34 cellular contexts compared by ENCODE assay signal in the genomic region with DNA sequence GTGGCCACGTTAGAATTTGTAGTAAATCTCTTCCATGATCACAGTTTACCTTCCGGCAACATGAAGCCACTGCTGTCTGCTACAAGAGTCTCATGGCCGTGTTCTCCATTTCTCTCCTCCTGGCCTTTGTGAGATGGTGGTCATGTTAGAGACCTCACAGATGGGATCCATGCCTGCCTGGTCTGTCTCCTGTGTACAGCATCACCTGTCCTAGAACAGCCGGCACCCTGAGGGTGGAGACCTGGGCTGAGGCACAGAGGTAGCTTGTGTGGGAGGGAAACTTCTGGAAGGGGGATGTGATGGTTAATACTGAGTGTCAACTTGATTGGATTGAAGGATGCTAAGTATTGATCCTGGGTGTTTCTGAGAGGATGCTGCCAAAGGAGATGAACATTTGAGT. TPM values are rescaled to one million over a fixed set of nuclear protein-coding genes. Genes with fewer than 3 reads are reported as not detected.
"Had no signal": no experiment of that assay in that cellular context is flagged by ENCODE, and none has a peak within 500 bp of the region (broad histone marks: within the 10 kb centered on the region; RNA-seq: fewer than 3 reads in every experiment).

No MANE protein-coding gene starts in this region.

- H3K4me3 ChIP-seq: ascending aorta, breast epithelium, Peyer's patch, SJSA1 had no signal

- H3K4me2 ChIP-seq: SK-N-SH had no signal

- H3K27me3 ChIP-seq: breast epithelium, Peyer's patch had no signal

- DNase-seq: activated CD4-positive, alpha-beta T cell treated with anti-CD3 and anti-CD28 coated beads, Interleukin-2, amount 10 ng/mL, durations not matched to agents 24 days and 14 days; activated CD4-positive, alpha-beta T cell treated with anti-CD3 and anti-CD28 coated beads, Interleukin-2, amount 50 U/mL, for 4 hours; activated CD8-positive, alpha-beta T cell treated with anti-CD3 and anti-CD28 coated beads, Interleukin-2, amount 10 ng/mL, durations not matched to agents 7 days and 5 days; activated gamma-delta T cell; activated naive CD4-positive, alpha-beta T cell treated with Interleukin-2 at 50 U/mL for 16 hours; activated naive CD8-positive, alpha-beta T cell treated with anti-CD3 and anti-CD28 coated beads, Interleukin-2, amount 10 ng/mL, durations not matched to agents 7 days and 5 days; activated T-cell treated with anti-CD3 and anti-CD28 coated beads, Interleukin-2, amount 50 U/mL, for 24 hours; amygdala; caudate nucleus; cerebellar nuclear complex; NCI-H1092 treated with DMSO at 0.1 percent for 48 hours; NCI-H1417; NCI-H146; NCI-H187; NCI-H2029 treated with DMSO at 0.1 percent for 48 hours; NCI-H2107; NCI-H2171; NCI-H510A; NCI-H526; NCI-H748 treated with DMSO at 0.1 percent for 48 hours; NK-92 treated with Interleukin-12 subunit alpha and Interleukin-12 subunit beta, amount 100 ng/mL, for 24 hours; PC-3; RPMI8226; SHP77 treated with DMSO at 0.1 percent for 48 hours; SK-N-SH had no signal

- H3K36me3 Mint-ChIP-seq: activated naive CD4-positive, alpha-beta T cell treated with anti-CD3 and anti-CD28 coated beads, Interleukin-2, amount 50 U/mL, for 24 hours; activated naive CD8-positive, alpha-beta T cell treated with anti-CD3 and anti-CD28 coated beads, Interleukin-2, amount 10 ng/mL, durations not matched to agents 7 days and 5 days had no signal

- H3K27me3 Mint-ChIP-seq: activated CD4-positive, alpha-beta T cell treated with anti-CD3 and anti-CD28 coated beads, Interleukin-2, amount 10 ng/mL, durations not matched to agents 24 days and 14 days had no signal

- H3K9me3 Mint-ChIP-seq: activated CD4-positive, alpha-beta T cell treated with anti-CD3 and anti-CD28 coated beads, Interleukin-2, amount 10 ng/mL, durations not matched to agents 24 days and 14 days; activated naive CD4-positive, alpha-beta T cell treated with anti-CD3 and anti-CD28 coated beads, Interleukin-2, amount 50 U/mL, for 24 hours; activated naive CD8-positive, alpha-beta T cell treated with anti-CD3 and anti-CD28 coated beads, Interleukin-2, amount 10 ng/mL, durations not matched to agents 7 days and 5 days; activated T-cell treated with anti-CD3 and anti-CD28 coated beads, Interleukin-2, amount 50 U/mL, for 24 hours; activated T-helper 2 cell treated with anti-CD3 and anti-CD28 coated beads, Interferon-gamma antibody, Interleukin-2, Interleukin-4, amounts not matched to agents 10 μg/mL and 5 μg/mL and 100 μg/mL, durations not matched to agents 14 hours and 24 hours and 36 hours; T-helper 1 cell treated with Interleukin-12 subunit alpha and Interleukin-12 subunit beta and Interleukin-4 antibody, amounts not matched to agents 30 μg/mL and 1 μg/mL, for 36 hours; T-helper 2 cell treated with Interferon-gamma antibody and Interleukin-4, amounts not matched to agents 5 μg/mL and 100 μg/mL, for 36 hours had no signal

- H3K36me3 ChIP-seq: ascending aorta, breast epithelium, Peyer's patch, SJSA1 had no signal

- ATAC-seq: activated CD8-positive, alpha-beta T cell treated with anti-CD3 and anti-CD28 coated beads, Interleukin-2, amount 10 ng/mL, durations not matched to agents 7 days and 5 days; PC-3 had no signal

- H3K9me3 ChIP-seq: ascending aorta, breast epithelium, Peyer's patch, SJSA1 had no signal

- H3K27ac ChIP-seq: ascending aorta, breast epithelium, Peyer's patch, SJSA1 had no signal

- H3K9ac ChIP-seq: SK-N-SH had no signal

- H3K4me1 Mint-ChIP-seq: activated CD4-positive, alpha-beta T cell treated with anti-CD3 and anti-CD28 coated beads, Interleukin-2, amount 10 ng/mL, durations not matched to agents 24 days and 14 days; activated naive CD4-positive, alpha-beta T cell treated with anti-CD3 and anti-CD28 coated beads, Interleukin-2, amount 50 U/mL, for 24 hours; activated naive CD8-positive, alpha-beta T cell treated with anti-CD3 and anti-CD28 coated beads, Interleukin-2, amount 10 ng/mL, durations not matched to agents 7 days and 5 days had no signal

- H3K4me3 Mint-ChIP-seq: activated CD4-positive, alpha-beta T cell treated with anti-CD3 and anti-CD28 coated beads, Interleukin-2, amount 10 ng/mL, durations not matched to agents 24 days and 14 days; activated CD8-positive, alpha-beta T cell treated with anti-CD3 and anti-CD28 coated beads, Interleukin-2, amount 10 ng/mL, durations not matched to agents 7 days and 5 days; activated naive CD4-positive, alpha-beta T cell treated with anti-CD3 and anti-CD28 coated beads, Interleukin-2, amount 50 U/mL, for 24 hours; activated naive CD8-positive, alpha-beta T cell treated with anti-CD3 and anti-CD28 coated beads, Interleukin-2, amount 10 ng/mL, durations not matched to agents 7 days and 5 days; activated T-cell treated with anti-CD3 and anti-CD28 coated beads, Interleukin-2, amount 50 U/mL, for 24 hours; T-helper 1 cell treated with Interleukin-12 subunit alpha and Interleukin-12 subunit beta and Interleukin-4 antibody, amounts not matched to agents 30 μg/mL and 1 μg/mL, for 36 hours; T-helper 2 cell treated with Interferon-gamma antibody and Interleukin-4, amounts not matched to agents 5 μg/mL and 100 μg/mL, for 36 hours had no signal

- H3K27ac Mint-ChIP-seq: activated CD4-positive, alpha-beta T cell treated with anti-CD3 and anti-CD28 coated beads, Interleukin-2, amount 10 ng/mL, durations not matched to agents 24 days and 14 days; activated CD8-positive, alpha-beta T cell treated with anti-CD3 and anti-CD28 coated beads, Interleukin-2, amount 10 ng/mL, durations not matched to agents 7 days and 5 days; activated naive CD4-positive, alpha-beta T cell treated with anti-CD3 and anti-CD28 coated beads, Interleukin-2, amount 50 U/mL, for 24 hours; activated naive CD8-positive, alpha-beta T cell treated with anti-CD3 and anti-CD28 coated beads, Interleukin-2, amount 10 ng/mL, durations not matched to agents 7 days and 5 days; activated T-cell treated with anti-CD3 and anti-CD28 coated beads, Interleukin-2, amount 50 U/mL, for 24 hours; activated T-helper 2 cell treated with anti-CD3 and anti-CD28 coated beads, Interferon-gamma antibody, Interleukin-2, Interleukin-4, amounts not matched to agents 10 μg/mL and 5 μg/mL and 100 μg/mL, durations not matched to agents 14 hours and 24 hours and 36 hours; T-helper 1 cell treated with Interleukin-12 subunit alpha and Interleukin-12 subunit beta and Interleukin-4 antibody, amounts not matched to agents 30 μg/mL and 1 μg/mL, for 36 hours; T-helper 2 cell treated with Interferon-gamma antibody and Interleukin-4, amounts not matched to agents 5 μg/mL and 100 μg/mL, for 36 hours had no signal

- H3K4me1 ChIP-seq: ascending aorta, breast epithelium, Peyer's patch, SJSA1 had no signal

RNA-seq across cellular contexts. Expression of a gene that starts 3.1 kb away (rescaled TPM):
- total RNA-seq: activated CD4-positive, alpha-beta T cell treated with anti-CD3 and anti-CD28 coated beads, Interleukin-2, amount 10 ng/mL, durations not matched to agents 24 days and 14 days; activated CD8-positive, alpha-beta T cell treated with anti-CD3 and anti-CD28 coated beads, Interleukin-2, amount 10 ng/mL, durations not matched to agents 7 days and 5 days; activated naive CD8-positive, alpha-beta T cell treated with anti-CD3 and anti-CD28 coated beads, Interleukin-2, amount 10 ng/mL, durations not matched to agents 7 days and 5 days; activated T-helper 2 cell treated with anti-CD3 and anti-CD28 coated beads, Interferon-gamma antibody, Interleukin-2, Interleukin-4, amounts not matched to agents 10 μg/mL and 5 μg/mL and 100 μg/mL, durations not matched to agents 14 hours and 24 hours and 36 hours; ascending aorta; M059J; PC-3; Peyer's patch; SJSA1 had no signal

RNA-seq across cellular contexts. Expression of a gene that starts 40.2 kb away (rescaled TPM):
- total RNA-seq: activated CD4-positive, alpha-beta T cell treated with anti-CD3 and anti-CD28 coated beads, Interleukin-2, amount 10 ng/mL, durations not matched to agents 24 days and 14 days; activated CD8-positive, alpha-beta T cell treated with anti-CD3 and anti-CD28 coated beads, Interleukin-2, amount 10 ng/mL, durations not matched to agents 7 days and 5 days; activated T-helper 2 cell treated with anti-CD3 and anti-CD28 coated beads, Interferon-gamma antibody, Interleukin-2, Interleukin-4, amounts not matched to agents 10 μg/mL and 5 μg/mL and 100 μg/mL, durations not matched to agents 14 hours and 24 hours and 36 hours; ascending aorta; M059J; PC-3; SJSA1 had no signal
